In the genomic region with DNA sequence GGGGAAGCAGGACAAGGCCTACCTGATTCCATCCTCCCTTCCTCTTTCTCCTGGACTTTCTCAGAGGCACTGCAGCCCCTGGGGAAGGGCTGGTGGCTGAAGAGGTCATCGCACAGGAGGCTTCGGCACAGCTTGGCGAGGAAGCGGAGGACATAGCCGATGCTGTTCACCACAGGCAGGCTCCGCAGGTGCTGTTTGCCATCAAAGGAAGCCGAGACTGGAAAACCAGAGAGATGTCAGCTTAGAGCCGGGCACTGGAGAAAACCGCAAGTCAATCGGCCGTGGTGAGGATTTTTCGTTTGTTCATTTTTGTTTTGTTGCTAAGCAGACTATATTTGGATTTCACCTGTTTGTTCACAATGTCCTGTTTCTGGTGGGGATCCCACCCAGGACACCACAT, we compare ENCODE assay signal across 31 cellular contexts.
"Had no signal": no experiment of that assay in that cellular context is flagged by ENCODE, and none has a peak within 500 bp of the region (broad histone marks: within the 10 kb centered on the region; RNA-seq: fewer than 3 reads in every experiment).

No MANE protein-coding gene starts in this region.

- H3K27ac Mint-ChIP-seq: activated B cell treated with CpG ODN at 0.5 μM for 24 hours; activated CD4-positive, alpha-beta memory T cell treated with anti-CD3 and anti-CD28 coated beads for 36 hours; activated naive CD4-positive, alpha-beta T cell treated with anti-CD3 and anti-CD28 coated beads for 36 hours; activated naive CD4-positive, alpha-beta T cell treated with anti-CD3 and anti-CD28 coated beads, Interleukin-2, amount 50 U/mL, for 72 hours; activated T-helper 1 cell treated with anti-CD3 and anti-CD28 coated beads, Interleukin-12 subunit alpha, Interleukin-12 subunit beta, Interleukin-2, Interleukin-4 antibody, amounts not matched to agents 30 ng/mL and 10 ng/mL and 1 ng/mL, durations not matched to agents 14 hours and 24 hours and 36 hours had no signal

- H3K27me3 ChIP-seq: adrenal gland, body of pancreas had no signal

- H3K4me3 ChIP-seq: adrenal gland, body of pancreas had no signal

- DNase-seq: activated B cell treated with CpG ODN at 0.5 μM for 24 hours; activated CD4-positive, alpha-beta memory T cell treated with anti-CD3 and anti-CD28 coated beads for 36 hours; activated CD4-positive, alpha-beta T cell treated with anti-CD3 and anti-CD28 coated beads for 4 hours; activated CD4-positive, alpha-beta T cell treated with anti-CD3 and anti-CD28 coated beads, Interleukin-2, amount 50 U/mL, for 1 hour; activated CD4-positive, CD25-positive, alpha-beta regulatory T cell treated with anti-CD3 and anti-CD28 coated beads, Interleukin-2, amount 50 U/mL, for 72 hours; activated CD8-positive, alpha-beta memory T cell treated with anti-CD3 and anti-CD28 coated beads, Interleukin-2, amount 50 U/mL, for 4 hours; activated gamma-delta T cell treated with Interleukin-2 at 50 U/mL for 16 hours; activated naive CD4-positive, alpha-beta T cell treated with anti-CD3 and anti-CD28 coated beads for 36 hours; activated T-cell treated with anti-CD3 and anti-CD28 coated beads for 4 hours; activated T-cell treated with anti-CD3 and anti-CD28 coated beads, Interleukin-2, amount 50 U/mL, for 4 hours; adrenal gland; body of pancreas; caudate nucleus; NCI-H1092 treated with DMSO at 0.1 percent for 48 hours; NCI-H1417; NCI-H146; NCI-H187 treated with DMSO at 0.1 percent for 48 hours; NCI-H2081; NCI-H2171 treated with DMSO at 0.1 percent for 48 hours; NCI-H2227 treated with DMSO at 0.1 percent for 48 hours; NCI-H446 treated with DMSO at 0.1 percent for 48 hours; NCI-H524; OCI-M1; Right ventricle myocardium superior; SW 1271; T-helper 1 cell; T-helper 2 cell; T-helper 9 cell had no signal

- H3K36me3 ChIP-seq: adrenal gland had no signal

- H3K4me3 Mint-ChIP-seq: activated B cell treated with CpG ODN at 0.5 μM for 24 hours; activated CD4-positive, alpha-beta memory T cell treated with anti-CD3 and anti-CD28 coated beads for 36 hours; activated naive CD4-positive, alpha-beta T cell treated with anti-CD3 and anti-CD28 coated beads for 36 hours; activated T-cell treated with anti-CD3 and anti-CD28 coated beads, Interleukin-2, amount 50 U/mL, for 4 hours; activated T-helper 1 cell treated with anti-CD3 and anti-CD28 coated beads, Interleukin-12 subunit alpha, Interleukin-12 subunit beta, Interleukin-2, Interleukin-4 antibody, amounts not matched to agents 30 ng/mL and 10 ng/mL and 1 ng/mL, durations not matched to agents 14 hours and 24 hours and 36 hours had no signal

- H3K27me3 Mint-ChIP-seq: activated B cell treated with CpG ODN at 0.5 μM for 24 hours; activated CD4-positive, alpha-beta memory T cell treated with anti-CD3 and anti-CD28 coated beads for 36 hours had no signal

- H3K9me3 ChIP-seq: adrenal gland, body of pancreas had no signal

- ATAC-seq: activated naive CD4-positive, alpha-beta T cell treated with anti-CD3 and anti-CD28 coated beads, Interleukin-2, amount 50 U/mL, for 72 hours; activated T-cell treated with anti-CD3 and anti-CD28 coated beads, Interleukin-2, amount 50 U/mL, for 4 hours; body of pancreas had no signal

- H3K27ac ChIP-seq: adrenal gland, body of pancreas, VCaP had no signal

- H3K4me1 ChIP-seq: adrenal gland, body of pancreas had no signal

- H3K9me3 Mint-ChIP-seq: activated B cell treated with CpG ODN at 0.5 μM for 24 hours; activated CD4-positive, alpha-beta memory T cell treated with anti-CD3 and anti-CD28 coated beads for 36 hours; activated naive CD4-positive, alpha-beta T cell treated with anti-CD3 and anti-CD28 coated beads for 36 hours; activated naive CD4-positive, alpha-beta T cell treated with anti-CD3 and anti-CD28 coated beads, Interleukin-2, amount 50 U/mL, for 72 hours; activated T-cell treated with anti-CD3 and anti-CD28 coated beads, Interleukin-2, amount 50 U/mL, for 4 hours; activated T-helper 1 cell treated with anti-CD3 and anti-CD28 coated beads, Interleukin-12 subunit alpha, Interleukin-12 subunit beta, Interleukin-2, Interleukin-4 antibody, amounts not matched to agents 30 ng/mL and 10 ng/mL and 1 ng/mL, durations not matched to agents 14 hours and 24 hours and 36 hours had no signal
